ENCODE assay signal across 11 cellular contexts in the genomic region with DNA sequence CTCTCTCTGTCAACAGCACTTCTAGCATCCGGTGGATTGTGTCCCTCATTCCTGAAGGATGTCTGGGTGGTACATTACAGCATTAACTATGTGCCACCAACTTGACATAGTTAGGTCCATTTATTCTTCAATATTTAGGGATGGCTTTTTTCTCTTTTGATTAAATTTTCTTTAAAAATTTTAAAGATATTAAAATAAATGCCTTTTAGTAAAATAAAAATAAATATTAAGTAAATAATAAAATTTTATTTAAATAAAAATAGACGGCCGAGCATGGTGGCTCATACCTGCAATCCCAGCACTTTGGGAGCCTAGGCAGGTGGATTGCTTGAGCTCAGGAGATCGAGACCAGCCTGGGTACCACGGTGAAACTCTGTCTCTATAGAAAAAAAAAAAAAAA. TPM values are rescaled to one million over a fixed set of nuclear protein-coding genes. Genes with fewer than 3 reads are reported as not detected.
"Had no signal": no experiment of that assay in that cellular context is flagged by ENCODE, and none has a peak within 500 bp of the region (broad histone marks: within the 10 kb centered on the region; RNA-seq: fewer than 3 reads in every experiment).

No MANE protein-coding gene starts in this region.

- FAIRE-seq: H1, H54 had no signal

- H2AFZ ChIP-seq: GM23248 had no signal

- H3K27ac Mint-ChIP-seq: GM23338, H9, HFFc6 had no signal

- H3K4me2 ChIP-seq: GM23338 had no signal

- ATAC-seq: GM23338, HCT116 had no signal

- H3K36me3 ChIP-seq: HAP-1 had no signal

- H3K27ac ChIP-seq: GM23248 had no signal

- H3K4me3 ChIP-seq: GM23248, GM23338, HAP-1 had no signal

- H3K4me1 Mint-ChIP-seq: GM23338, H9 had no signal

- H3K4me3 Mint-ChIP-seq: GM23338, H9, HFFc6 had no signal

- H3K9me3 ChIP-seq: HAP-1 had no signal

- H3K4me1 ChIP-seq: HAP-1 had no signal

- DNase-seq: GM23248, GOT3, H7, H9, HCEC 1CT, HFFc6 had no signal

- H3K9me3 Mint-ChIP-seq: HFFc6 had no signal

RNA-seq across cellular contexts. Expression of gene ANKRD45, which starts 35.5 kb away (rescaled TPM):
- total RNA-seq: GM23248 had no signal
